In the genomic region with DNA sequence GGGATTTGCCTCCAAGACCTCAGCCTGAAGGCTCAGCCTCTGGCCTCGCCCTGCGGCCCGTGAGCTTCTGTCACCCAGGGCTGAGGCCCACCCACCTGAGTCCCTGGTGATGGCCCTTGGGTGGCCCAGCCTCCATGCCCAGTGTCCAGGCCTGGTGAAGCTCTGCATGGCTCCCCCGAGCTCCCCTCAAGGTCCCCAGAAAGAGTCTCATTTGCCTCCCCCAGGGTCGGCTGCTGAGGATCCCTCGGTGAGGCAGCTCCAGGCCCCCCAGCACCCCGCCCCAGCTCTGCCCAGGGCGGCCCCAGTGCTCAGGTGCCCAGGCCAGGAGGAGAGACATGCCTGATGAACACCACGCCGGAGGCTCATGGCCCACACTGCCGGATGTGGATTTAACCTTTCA, we compare ENCODE assay signal across 9 cellular contexts. TPM values are rescaled to one million over a fixed set of nuclear protein-coding genes. Genes with fewer than 3 reads are reported as not detected.
"Had no signal": no experiment of that assay in that cellular context is flagged by ENCODE, and none has a peak within 500 bp of the region (broad histone marks: within the 10 kb centered on the region; RNA-seq: fewer than 3 reads in every experiment).

No MANE protein-coding gene starts in this region.

- H3K4me3 ChIP-seq: GM23248, GM23338, HAP-1 had no signal

- H3K9me3 ChIP-seq: HAP-1 had no signal

- H3K9me3 Mint-ChIP-seq: GM23338, HFFc6 had no signal

- H3K27ac ChIP-seq: GM23248 had no signal

- H2AFZ ChIP-seq: GM23248, GM23338 had no signal

- H3K4me2 ChIP-seq: GM23338 had no signal

- H3K27ac Mint-ChIP-seq: GM23338, H9, HFFc6 had no signal

- H3K36me3 ChIP-seq: HAP-1 had no signal

- H3K4me1 Mint-ChIP-seq: GM23338 had no signal

- H3K4me1 ChIP-seq: HAP-1 had no signal

- DNase-seq: GOT3, HCEC 1CT, HFFc6 had no signal

- H3K4me3 Mint-ChIP-seq: GM23338, H9, HFFc6 had no signal

- H3K9ac ChIP-seq: GM23248 had no signal

RNA-seq across cellular contexts. Expression of a gene that starts 2.1 kb away (rescaled TPM):
- total RNA-seq: GM23248, GM23338, H1, H7, H9, HFFc6 had no signal
- polyA plus RNA-seq: GM23248 had no signal

RNA-seq across cellular contexts. Expression of a gene that starts 12.8 kb away (rescaled TPM):
- total RNA-seq: GM23248, GM23338, H1, H7, H9, HFFc6 had no signal
- polyA plus RNA-seq: GM23248, GM23338, H1 had no signal

RNA-seq across cellular contexts. Expression of a gene that starts 34.6 kb away (rescaled TPM):
- total RNA-seq: GM23248 had no signal
